Comparison of ENCODE assay signal across 1 cellular context in genomic region chr5:116585227-116585626, GRCh38.
A peak's percentile ranks its signal among the peaks of the same experiment; 100 is the strongest.
TF ChIP-seq lines count a peak whose summit lies in the region.

No MANE protein-coding gene starts in this region.

TF ChIP-seq in HEK293, 187 proteins besides CTCF, POLR2A, EP300 and RAD21 (continued from another document):
- no peak for TF ChIP-seq ZBTB6 (tag by site-specific recombination; IDR thresholded peaks at IDR 0.05)
- no peak for TF ChIP-seq ZFP69B (tag by site-specific recombination; IDR thresholded peaks at IDR 0.05)
- TF ChIP-seq ZNF768 (tag by site-specific recombination; IDR thresholded peaks at IDR 0.05): no peak
- TF ChIP-seq ZNF560 (tag by site-specific recombination; IDR thresholded peaks at IDR 0.05; ENCODE audit: borderline replicate concordance): no peak
- no peak for TF ChIP-seq ZNF174 (tag by site-specific recombination; IDR thresholded peaks at IDR 0.05)
- TF ChIP-seq KLF1 (tag by site-specific recombination; IDR thresholded peaks at IDR 0.05): peak; percentile 85
- no peak for TF ChIP-seq ZBTB17 (tag by site-specific recombination; IDR thresholded peaks at IDR 0.05)
- TF ChIP-seq OSR2 (tag by site-specific recombination; IDR thresholded peaks at IDR 0.05): peak; percentile 36; the same call in 1 of the 2 replicates
- TF ChIP-seq ZNF184 (tag by site-specific recombination; IDR thresholded peaks at IDR 0.05): no peak
- TF ChIP-seq ZNF629 (tag by site-specific recombination; IDR thresholded peaks at IDR 0.05): peak; percentile 33; the same call in 1 of the 2 replicates
- peak; percentile 57; the same call in 1 of the 2 replicates for TF ChIP-seq WT1 (tag by site-specific recombination; IDR thresholded peaks at IDR 0.05)
- TF ChIP-seq ZNF362 (tag by site-specific recombination; IDR thresholded peaks at IDR 0.05): no peak
- no peak for TF ChIP-seq ZNF791 (tag by site-specific recombination; IDR thresholded peaks at IDR 0.05)
- TF ChIP-seq SCRT1 (tag by site-specific recombination; IDR thresholded peaks at IDR 0.05; ENCODE audit: borderline replicate concordance): no peak
- TF ChIP-seq, protein P1, sequence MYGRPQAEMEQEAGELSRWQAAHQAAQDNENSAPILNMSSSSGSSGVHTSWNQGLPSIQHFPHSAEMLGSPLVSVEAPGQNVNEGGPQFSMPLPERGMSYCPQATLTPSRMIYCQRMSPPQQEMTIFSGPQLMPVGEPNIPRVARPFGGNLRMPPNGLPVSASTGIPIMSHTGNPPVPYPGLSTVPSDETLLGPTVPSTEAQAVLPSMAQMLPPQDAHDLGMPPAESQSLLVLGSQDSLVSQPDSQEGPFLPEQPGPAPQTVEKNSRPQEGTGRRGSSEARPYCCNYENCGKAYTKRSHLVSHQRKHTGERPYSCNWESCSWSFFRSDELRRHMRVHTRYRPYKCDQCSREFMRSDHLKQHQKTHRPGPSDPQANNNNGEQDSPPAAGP (tag by site-specific recombination; IDR thresholded peaks at IDR 0.05): peak; percentile 77
